1 cellular context compared by ENCODE assay signal in the genomic region with DNA sequence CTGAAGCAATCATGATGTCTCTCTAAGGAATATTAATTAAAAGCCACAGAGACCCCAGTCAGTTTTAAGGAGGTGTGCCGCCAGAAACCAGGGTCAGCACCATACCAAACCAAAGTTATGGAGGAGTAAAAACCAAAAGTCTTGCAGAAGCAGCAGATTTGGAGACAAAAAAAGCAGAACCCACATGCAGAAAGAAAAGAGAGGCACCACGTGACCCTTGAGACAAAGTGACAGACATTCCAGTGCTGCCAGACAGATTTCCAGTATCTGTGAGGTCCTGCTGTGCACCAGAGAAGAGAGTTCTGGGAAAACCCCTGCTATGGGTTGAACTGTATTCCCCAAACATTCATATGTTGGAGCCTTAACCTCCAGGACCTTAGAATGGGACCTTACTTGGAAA.
TF ChIP-seq lines count a peak whose summit lies in the region.

No MANE protein-coding gene starts in this region.

TF ChIP-seq in HepG2, 621 proteins besides CTCF, POLR2A, EP300 and RAD21:
- TF ChIP-seq, protein P1, sequence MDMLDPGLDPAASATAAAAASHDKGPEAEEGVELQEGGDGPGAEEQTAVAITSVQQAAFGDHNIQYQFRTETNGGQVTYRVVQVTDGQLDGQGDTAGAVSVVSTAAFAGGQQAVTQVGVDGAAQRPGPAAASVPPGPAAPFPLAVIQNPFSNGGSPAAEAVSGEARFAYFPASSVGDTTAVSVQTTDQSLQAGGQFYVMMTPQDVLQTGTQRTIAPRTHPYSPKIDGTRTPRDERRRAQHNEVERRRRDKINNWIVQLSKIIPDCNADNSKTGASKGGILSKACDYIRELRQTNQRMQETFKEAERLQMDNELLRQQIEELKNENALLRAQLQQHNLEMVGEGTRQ (IDR thresholded peaks at IDR 0.05; ENCODE audit: low read depth, low read length) = peak; percentile 35
- TF ChIP-seq, protein P1 (CRISPR knock-in tag; IDR thresholded peaks at IDR 0.05; ENCODE audit: borderline replicate concordance) = no peak
- no peak for TF ChIP-seq ZFYVE20 (CRISPR knock-in tag; IDR thresholded peaks at IDR 0.05; ENCODE audit: borderline replicate concordance, low read depth)
